18 cellular contexts compared by ENCODE assay signal in the genomic region with DNA sequence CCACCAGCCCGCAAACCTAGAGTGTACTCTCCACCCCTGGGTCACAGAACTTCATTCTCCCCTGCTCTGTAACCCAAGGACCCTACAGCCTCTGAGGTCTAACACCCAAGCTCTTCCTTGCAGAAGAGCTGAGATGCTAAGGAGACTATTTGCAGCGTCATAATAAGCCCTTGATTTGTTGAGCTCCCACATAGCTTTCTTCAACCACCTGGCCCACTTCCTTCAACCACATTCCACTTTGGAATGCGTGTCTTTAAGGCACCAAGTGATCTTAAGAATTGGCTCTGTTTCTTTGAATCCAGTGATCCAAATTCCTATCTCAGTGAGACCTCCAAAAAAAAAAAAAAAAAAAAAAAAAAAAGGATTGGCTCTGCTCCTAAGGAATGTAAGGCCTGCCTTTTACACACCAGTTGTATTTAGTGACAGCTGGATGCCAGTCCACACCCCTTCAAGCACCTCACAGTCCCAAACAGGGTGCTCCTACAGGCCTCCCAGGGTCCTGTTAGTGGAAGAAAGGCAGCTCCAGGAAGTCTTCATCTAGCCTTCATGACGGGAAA.
DNase-seq lines count a peak whose midpoint lies in the region; ATAC-seq, FAIRE-seq and TF ChIP-seq lines count a peak whose summit lies in the region.
"Had no signal": no experiment of that assay in that cellular context is flagged by ENCODE, and none has a peak within 500 bp of the region (broad histone marks: within the 10 kb centered on the region; RNA-seq: fewer than 3 reads in every experiment).

No MANE protein-coding gene starts in this region.

- H3K23ac ChIP-seq in H1 (ENCODE audit: insufficient read length) (no peak overlapping the region), mesendoderm (ENCODE audit: low read length) (no peak overlapping the region)

- peak overlapping the region; percentile 96; the same call in 1 of the 2 replicates for H2BK12ac ChIP-seq in H1 (ENCODE audit: low read depth, low read length)

- no peak for ATAC-seq in GM21367 (IDR thresholded peaks at IDR 0.05; ENCODE audit: unreplicated experiment)
- ATAC-seq: gastroesophageal sphincter; left ventricle myocardium superior; stimulated activated effector memory CD8-positive, alpha-beta T cell treated with anti-CD3 and anti-CD28 coated beads, Interleukin-12 subunit alpha, Interleukin-12 subunit beta, amount 100 ng/mL, for 72 hours had no signal

- no peaks in the 10 kb centered on the region for H3K23me2 ChIP-seq in H1 (ENCODE audit: low read depth, low read length)

- no peak overlapping the region for H4K91ac ChIP-seq in H1 (replicated peaks; ENCODE audit: insufficient read length, low read length)

- H3K4me1 ChIP-seq in H1 (replicated peaks in 1 of 4; ENCODE audit: control insufficient read depth in 3 of 4, insufficient read depth in 4 of 4, low read length in 3 of 4), result peaks cover 0 to 8% (median 5%) of the 10 kb centered on the region in 4 experiments; a peak in 4 of 7 replicates
- peaks cover 11% of the 10 kb centered on the region for H3K4me1 ChIP-seq in mesendoderm (ENCODE audit: control insufficient read depth, low read depth, low read length)
- H3K4me1 ChIP-seq in testis, result no peaks in the 10 kb centered on the region

- no peak overlapping the region for H3K4me3 ChIP-seq in H1 (ENCODE audit: extremely low read depth in 1 of 4, insufficient read depth in 2 of 4, low read depth in 3 of 4, low read length in 4 of 4)
- no peak overlapping the region for H3K4me3 ChIP-seq in mesendoderm (ENCODE audit: low read length)
- H3K4me3 ChIP-seq in testis, result no peak overlapping the region
- H3K4me3 ChIP-seq: BLaER1 treated with 17β-estradiol and CSF1 and Interleukin-3, amounts not matched to agents 10 nM and 100 nM; gastroesophageal sphincter had no signal

- H2BK120ac ChIP-seq in H1 (replicated peaks; ENCODE audit: low read depth, low read length), result no peak overlapping the region
- H2BK120ac ChIP-seq in mesendoderm (ENCODE audit: low read depth, low read length), result no peak overlapping the region

- H4K20me1 ChIP-seq in H1 (replicated peaks in 1 of 2; ENCODE audit: control insufficient read depth in 1 of 2, insufficient read depth in 2 of 2, low read length in 2 of 2), result no peaks in the 10 kb centered on the region
- H4K20me1 ChIP-seq: BLaER1 treated with 17β-estradiol and CSF1 and Interleukin-3, amounts not matched to agents 10 nM and 100 nM had no signal

- H3K18ac ChIP-seq in H1 (ENCODE audit: extremely low read depth, low read length) (0 out of 2 replicates have a peak overlapping the region, but pooled peaks have one; percentile 38), mesendoderm (ENCODE audit: low read length) (peak overlapping the region; percentile 87)

- DNase-seq in AG20443 (ENCODE audit: low spot score) (peak; percentile 45), LoVo (ENCODE audit: low spot score) (peak; percentile 9), H1 (ENCODE audit: low read depth in 1 of 2, low spot score in 2 of 2) (peak; percentile 7 to 48), mesendoderm (peak; percentile 92), NCI-H510A (lab: John Stamatoyannopoulos, UW) (no peak), NCI-H1105 treated with DMSO at 0.1 percent for 48 hours (lab: John Stamatoyannopoulos, UW) (no peak), testis (no peak)
- DNase-seq: activated CD8-positive, alpha-beta memory T cell treated with anti-CD3 and anti-CD28 coated beads for 24 hours; cortex of kidney; left ventricle myocardium superior; NCI-H345; posterior cingulate gyrus; T1000 had no signal

- no peak overlapping the region for H3K56ac ChIP-seq in H1 (replicated peaks; ENCODE audit: insufficient read length, low read depth, low read length)
- H3K56ac ChIP-seq in mesendoderm (ENCODE audit: low read length), result peak overlapping the region; percentile 30

- no peak overlapping the region for H3K14ac ChIP-seq in H1 (ENCODE audit: insufficient read length)

- H4K5ac ChIP-seq in H1 (ENCODE audit: insufficient read length, low read depth, low read length), result no peak overlapping the region
- H4K5ac ChIP-seq in mesendoderm (ENCODE audit: low read length), result no peak overlapping the region

- POLR2A ChIA-PET in H1 (lab: Charles Lee; ENCODE audit: partially characterized antibody), result interaction anchor here (1.6 kb wide), 1 partner anchor 24 kb away, joined by 3 read pairs; no protein-coding TSS in a partner anchor

- H2AK5ac ChIP-seq in H1 (ENCODE audit: low read depth, low read length) (0 out of 2 replicates have a peak overlapping the region, but pooled peaks have one; percentile 89), mesendoderm (ENCODE audit: low read length) (no peak overlapping the region)

- H3K36me3 ChIP-seq in H1 (ENCODE audit: control insufficient read depth in 2 of 4, insufficient read depth in 4 of 4, low read length in 3 of 4), result peaks cover 0 to 2% (median 0%) of the 10 kb centered on the region in 4 experiments; a peak in 2 of 8 replicates
- no peaks in the 10 kb centered on the region for H3K36me3 ChIP-seq in mesendoderm (ENCODE audit: control insufficient read depth, insufficient read depth, low read length)
- H3K36me3 ChIP-seq in testis (ENCODE audit: low read depth, missing control alignments), result no peaks in the 10 kb centered on the region
- H3K36me3 ChIP-seq: BLaER1 treated with 17β-estradiol and CSF1 and Interleukin-3, amounts not matched to agents 10 nM and 100 nM; gastroesophageal sphincter had no signal

- peak in 1 of 2 experiments; percentile 51; a peak in 1 of 3 replicates for TF ChIP-seq EP300 in H1 (IDR thresholded peaks at IDR 0.05; ENCODE audit: borderline replicate concordance in 1 of 2, low read depth in 2 of 2, low read length in 2 of 2)

- intact Hi-C loops in testis (cut with DNase I; ENCODE audit: low total_unique reads), result no loop called here

- no peak for TF ChIP-seq CTCF in H1 (IDR thresholded peaks at IDR 0.05; ENCODE audit: control extremely low read depth in 1 of 3, insufficient read depth in 1 of 3, low read depth in 1 of 3, low read length in 3 of 3)
- TF ChIP-seq CTCF in testis (IDR thresholded peaks at IDR 0.05), result no peak

- H3K9me3 ChIP-seq in H1 (ENCODE audit: insufficient read depth in 2 of 2, low read depth in 1 of 2, low read length in 1 of 2) (no peaks in the 10 kb centered on the region), testis (no peaks in the 10 kb centered on the region)
- H3K9me3 ChIP-seq: BLaER1 treated with 17β-estradiol and CSF1 and Interleukin-3, amounts not matched to agents 10 nM and 100 nM; gastroesophageal sphincter had no signal

- 40% methylated on average over 4 of the region's 4 CpGs; no CpG with 5 or more reads in 1 of the 2 experiments for WGBS in H1 (ENCODE audit: extremely low coverage in 1 of 2, insufficient coverage in 1 of 2, insufficient read length in 1 of 2, insufficient replicate concordance in 2 of 2, low coverage in 1 of 2, low lambda C conversion rate in 2 of 2, missing lambda C conversion rate in 1 of 2), 2 experiments
- no CpG with 5 or more reads among the region's 4 CpGs for WGBS in mesendoderm (ENCODE audit: extremely low coverage, insufficient coverage, low lambda C conversion rate)
- 67 to 68% methylated on average over 4 of the region's 4 CpGs for WGBS in testis, 2 donors

- H3K79me2 ChIP-seq in H1 (ENCODE audit: control insufficient read depth in 1 of 2, insufficient read depth in 2 of 2, low read length in 2 of 2) (no peaks in the 10 kb centered on the region), mesendoderm (ENCODE audit: control insufficient read depth, insufficient read depth, low read length) (no peaks in the 10 kb centered on the region)

- no peak for TF ChIP-seq RAD21 in H1 (IDR thresholded peaks at IDR 0.05 in 1 of 2, conservative IDR thresholded peaks at IDR 0.05 in 1 of 2; ENCODE audit: low read depth in 2 of 2, low read length in 2 of 2)

- H4K8ac ChIP-seq in H1 (ENCODE audit: extremely low read depth, insufficient read depth, low read length), result no peak overlapping the region
- H4K8ac ChIP-seq in mesendoderm (ENCODE audit: low read depth, low read length), result no peak overlapping the region

- H2BK5ac ChIP-seq in H1 (ENCODE audit: low read depth, low read length) (peak overlapping the region; percentile 67), mesendoderm (ENCODE audit: low read length) (no peak overlapping the region)

- H2BK15ac ChIP-seq in H1 (ENCODE audit: low read length) (peak overlapping the region; percentile 65; the same call in 1 of the 2 replicates), mesendoderm (replicated peaks; ENCODE audit: low read depth) (no peak overlapping the region)

- no peaks in the 10 kb centered on the region for H3K27me3 ChIP-seq in H1 (replicated peaks in 1 of 4; ENCODE audit: control insufficient read depth in 3 of 4, extremely low read depth in 1 of 4, insufficient read depth in 3 of 4, low read length in 3 of 4)
- H3K27me3 ChIP-seq in mesendoderm (ENCODE audit: insufficient read depth, low read length, poor library complexity), result no peaks in the 10 kb centered on the region
- no peaks in the 10 kb centered on the region for H3K27me3 ChIP-seq in testis
- H3K27me3 ChIP-seq: BLaER1 treated with 17β-estradiol and CSF1 and Interleukin-3, amounts not matched to agents 10 nM and 100 nM; gastroesophageal sphincter had no signal

- H3K9ac ChIP-seq in H1 (replicated peaks in 1 of 4; ENCODE audit: extremely low read depth in 1 of 4, low read depth in 3 of 4, low read length in 3 of 4) (no peak overlapping the region; a peak in 1 of 7 replicates), mesendoderm (ENCODE audit: low read length) (no peak overlapping the region)
- H3K9ac ChIP-seq: BLaER1 treated with 17β-estradiol and CSF1 and Interleukin-3, amounts not matched to agents 10 nM and 100 nM had no signal

- peak overlapping the region; percentile 63; the same call in 1 of the 2 replicates for H3K27ac ChIP-seq in H1 (ENCODE audit: low read depth, low read length)
- H3K27ac ChIP-seq in mesendoderm (ENCODE audit: low read depth, low read length), result peak overlapping the region; percentile 86
- H3K27ac ChIP-seq in testis, result no peak overlapping the region
- H3K27ac ChIP-seq: BLaER1 treated with 17β-estradiol and CSF1 and Interleukin-3, amounts not matched to agents 10 nM and 100 nM; gastroesophageal sphincter had no signal

- no peak overlapping the region; the same call in 1 of the 2 replicates for H2BK20ac ChIP-seq in H1 (ENCODE audit: low read length)

- TF ChIP-seq POLR2A in H1 (IDR thresholded peaks at IDR 0.05; ENCODE audit: control extremely low read depth in 1 of 2, low read depth in 2 of 2, low read length in 2 of 2) (0 out of 3 replicates have a peak, but pooled peaks of 1 of the 2 experiments have one; percentile 19), testis (IDR thresholded peaks at IDR 0.05) (no peak)

- H3K4ac ChIP-seq in H1 (replicated peaks; ENCODE audit: insufficient read length, low read depth, low read length), result no peak overlapping the region
- H3K4ac ChIP-seq in mesendoderm (ENCODE audit: low read depth, low read length), result no peak overlapping the region

- peak; percentile 72 for FAIRE-seq in H1 (lab: Jason Lieb, UNC)
- FAIRE-seq: G401.6 had no signal

- peak overlapping the region; percentile 44 to 45 for H3K4me2 ChIP-seq in H1 (ENCODE audit: insufficient read depth in 1 of 2, low read depth in 2 of 2, low read length in 2 of 2)
- H3K4me2 ChIP-seq in mesendoderm (ENCODE audit: low read length), result no peak overlapping the region
- H3K4me2 ChIP-seq: BLaER1 treated with 17β-estradiol and CSF1 and Interleukin-3, amounts not matched to agents 10 nM and 100 nM had no signal

- no peaks in the 10 kb centered on the region for H3K79me1 ChIP-seq in H1 (ENCODE audit: low read depth, low read length)
- H3K79me1 ChIP-seq in mesendoderm (ENCODE audit: low read length), result no peaks in the 10 kb centered on the region

- H2AFZ ChIP-seq in H1 (ENCODE audit: low read length), result no peak overlapping the region

- CTCF ChIA-PET in H1 (lab: Charles Lee; ENCODE audit: partially characterized antibody), result no interaction called here

Comparison
In these comparisons a context has a peak if more than half of its experiments do, and no peak if none do; other contexts are left out.
1. DNase-seq: peak in AG20443 (single experiment), LoVo (single experiment), H1 (2 of 2) and mesendoderm (single experiment); none in NCI-H510A (single experiment), NCI-H1105 treated with DMSO at 0.1 percent for 48 hours (single experiment) and testis (single experiment).
2. H3K27ac ChIP-seq: peak in H1 (single experiment) and mesendoderm (single experiment); none in testis (0 of 2).